ENCODE assay signal across 7 cellular contexts in the genomic region with DNA sequence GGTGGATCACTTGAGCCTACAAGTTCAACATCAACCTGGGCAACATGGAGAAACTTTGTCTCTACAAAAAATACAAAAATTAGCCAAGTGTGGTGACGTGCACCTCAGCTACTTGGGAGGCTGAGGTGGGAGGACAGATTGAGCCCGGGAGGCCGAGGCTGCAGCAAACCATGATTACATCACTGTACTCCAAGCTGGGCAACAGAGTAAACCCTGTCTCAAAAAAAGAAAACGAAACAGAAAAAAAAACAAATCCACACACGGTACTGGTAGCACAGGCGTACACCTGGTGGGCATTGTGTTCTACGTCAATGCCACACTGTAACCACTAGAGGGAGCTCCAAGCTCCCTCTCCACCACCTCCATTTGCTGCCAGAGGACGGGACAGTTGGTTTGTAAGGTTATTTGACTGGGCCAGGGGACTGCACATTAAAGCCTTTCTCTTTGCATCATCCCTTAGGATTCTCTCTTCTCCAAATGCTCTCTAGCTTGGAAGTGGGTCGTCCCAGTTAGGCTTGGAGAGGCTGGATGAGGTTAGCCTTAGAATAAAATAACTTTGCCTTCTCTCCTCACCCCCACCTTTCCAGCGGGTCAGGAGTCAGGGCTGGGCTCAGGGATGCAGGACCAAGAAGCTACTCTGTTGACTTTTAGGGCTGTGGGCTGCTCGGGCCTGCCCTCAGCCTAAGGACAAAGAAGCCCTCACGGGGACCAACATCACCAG.
DNase-seq lines count a peak whose midpoint lies in the region; ATAC-seq and TF ChIP-seq lines count a peak whose summit lies in the region.

No MANE protein-coding gene starts in this region.

- no peaks in the 10 kb centered on the region for H3K36me3 Mint-ChIP-seq in activated naive CD4-positive, alpha-beta T cell treated with anti-CD3 and anti-CD28 coated beads, Interleukin-2, amount 10 ng/mL, durations not matched to agents 7 days and 5 days

- TF ChIP-seq CTCF in RWPE2 (IDR thresholded peaks at IDR 0.05; ENCODE audit: poor library complexity, severe bottlenecking) = peak; percentile 96

- no peaks in the 10 kb centered on the region for H3K4me1 Mint-ChIP-seq in activated naive CD4-positive, alpha-beta T cell treated with anti-CD3 and anti-CD28 coated beads, Interleukin-2, amount 10 ng/mL, durations not matched to agents 7 days and 5 days

- H3K27me3 Mint-ChIP-seq in activated naive CD4-positive, alpha-beta T cell treated with anti-CD3 and anti-CD28 coated beads, Interleukin-2, amount 10 ng/mL, durations not matched to agents 7 days and 5 days = peaks cover 15% of the 10 kb centered on the region

- peaks cover 8% of the 10 kb centered on the region for H3K4me1 ChIP-seq in RWPE2 (ENCODE audit: insufficient read depth, poor library complexity, severe bottlenecking)

- H3K9me3 ChIP-seq in RWPE2 (ENCODE audit: severe bottlenecking) = no peaks in the 10 kb centered on the region

- H3K36me3 ChIP-seq in RWPE2 (ENCODE audit: low read depth) = no peaks in the 10 kb centered on the region

- H3K9me3 Mint-ChIP-seq in activated naive CD4-positive, alpha-beta T cell treated with anti-CD3 and anti-CD28 coated beads, Interleukin-2, amount 10 ng/mL, durations not matched to agents 7 days and 5 days = no peaks in the 10 kb centered on the region

- H3K4me3 ChIP-seq in RWPE2 (ENCODE audit: severe bottlenecking) = no peak overlapping the region

- H3K27ac Mint-ChIP-seq in activated naive CD4-positive, alpha-beta T cell treated with anti-CD3 and anti-CD28 coated beads, Interleukin-2, amount 10 ng/mL, durations not matched to agents 7 days and 5 days = no peak overlapping the region

- H3K27me3 ChIP-seq in RWPE2 (ENCODE audit: insufficient read depth, poor library complexity, severe bottlenecking) = no peaks in the 10 kb centered on the region

- CTCF ChIA-PET in activated naive CD4-positive, alpha-beta T cell treated with anti-CD3 and anti-CD28 coated beads, Interleukin-2, amount 10 ng/mL, durations not matched to agents 7 days and 5 days (lab: Charles Lee) = interaction anchor here (0.6 to 10.6 kb wide), 24 partner anchors 11 to 587 kb away, joined by 3 to 86 read pairs (median 4); no protein-coding TSS in a partner anchor

- peak; percentile 87 for ATAC-seq in GM21367 (IDR thresholded peaks at IDR 0.05; ENCODE audit: unreplicated experiment)
- peak; percentile 69 for ATAC-seq in HG03565 (IDR thresholded peaks at IDR 0.05; ENCODE audit: unreplicated experiment)
- peak; percentile 77 for ATAC-seq in RWPE2 (ENCODE audit: low read depth)
- peak; percentile 78 for ATAC-seq in Right ventricle myocardium superior (ENCODE audit: poor library complexity)

- intact Hi-C loops in Right ventricle myocardium superior (cut with DNase I) = loop anchor here (2.0 to 5.0 kb wide), 2 partner anchors 127 to 170 kb away; no protein-coding TSS in a partner anchor

- DNase-seq in GM04503 (ENCODE audit: low read depth) = peak; percentile 12
- DNase-seq in RWPE2 (ENCODE audit: low spot score) = no peak
- DNase-seq in activated naive CD4-positive, alpha-beta T cell treated with anti-CD3 and anti-CD28 coated beads, Interleukin-2, amount 10 ng/mL, durations not matched to agents 7 days and 5 days = peak; percentile 54
- no peak for DNase-seq in Right ventricle myocardium superior
- DNase-seq in retina = peak; percentile 82

- H3K27ac ChIP-seq in RWPE2 (ENCODE audit: poor library complexity, severe bottlenecking) = peak overlapping the region; percentile 27

- H3K4me3 Mint-ChIP-seq in activated naive CD4-positive, alpha-beta T cell treated with anti-CD3 and anti-CD28 coated beads, Interleukin-2, amount 10 ng/mL, durations not matched to agents 7 days and 5 days = no peak overlapping the region

Comparison
In these comparisons a context has a peak if more than half of its experiments do, and no peak if none do; other contexts are left out.
1. DNase-seq: peak in GM04503 (single experiment), activated naive CD4-positive, alpha-beta T cell treated with anti-CD3 and anti-CD28 coated beads, Interleukin-2, amount 10 ng/mL, durations not matched to agents 7 days and 5 days (single experiment) and retina (single experiment); none in RWPE2 (single experiment) and Right ventricle myocardium superior (single experiment).
2. Peak in every context shown above with its lines, with median percentiles within 50 percentile points of each other: ATAC-seq.